16 cellular contexts compared by ENCODE assay signal in the genomic region with DNA sequence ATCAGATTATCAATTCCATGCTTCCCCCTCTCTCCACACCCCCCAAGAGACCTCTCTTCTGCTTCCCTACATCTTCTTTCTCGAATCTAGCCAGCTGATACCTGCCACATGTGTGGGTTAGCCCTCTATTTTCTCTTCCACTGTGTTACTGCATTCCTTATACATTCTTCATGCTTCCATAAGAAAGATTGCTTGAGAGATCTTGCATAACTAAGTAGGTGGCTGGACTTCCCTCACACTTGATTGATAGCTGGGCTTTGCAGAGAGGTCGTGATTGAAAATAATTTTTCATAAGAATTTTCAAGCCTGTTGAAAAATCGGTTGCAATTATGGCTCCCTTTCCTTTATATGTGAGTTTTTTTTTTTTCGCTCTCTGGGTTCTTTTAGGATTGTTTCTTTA.
"Had no signal": no experiment of that assay in that cellular context is flagged by ENCODE, and none has a peak within 500 bp of the region (broad histone marks: within the 10 kb centered on the region; RNA-seq: fewer than 3 reads in every experiment).

No MANE protein-coding gene starts in this region.

- H3K27ac ChIP-seq: dorsolateral prefrontal cortex, parathyroid adenoma, tibial nerve, VCaP had no signal

- H3K27me3 ChIP-seq: dorsolateral prefrontal cortex, tibial nerve had no signal

- H3K9me3 Mint-ChIP-seq: endodermal cell, nephron had no signal

- H3K4me3 Mint-ChIP-seq: endodermal cell, nephron had no signal

- H3K4me3 ChIP-seq: dorsolateral prefrontal cortex, tibial nerve had no signal

- H3K27ac Mint-ChIP-seq: endodermal cell had no signal

- DNase-seq: activated CD4-positive, CD25-positive, alpha-beta regulatory T cell treated with anti-CD3 and anti-CD28 coated beads, Interleukin-2, amount 50 U/mL, for 72 hours; activated effector memory CD4-positive, alpha-beta T cell treated with anti-CD3 and anti-CD28 coated beads, Interleukin-2, amount 50 U/mL, for 16 hours; activated naive CD4-positive, alpha-beta T cell treated with anti-CD3 and anti-CD28 coated beads, Interleukin-2, amount 50 U/mL, for 16 hours; activated T-cell treated with anti-CD3 and anti-CD28 coated beads, Interleukin-2, amount 50 U/mL, for 72 hours; dorsolateral prefrontal cortex; endodermal cell; foreskin melanocyte; hypothalamus; stimulated activated CD4-positive, alpha-beta T cell treated with anti-CD3 and anti-CD28 coated beads, Interleukin-2, amount 100 ng/mL, for 24 hours; stimulated activated naive CD4-positive, alpha-beta T cell treated with Interleukin-2 at 50 U/mL for 16 hours; SW 1271; T-helper 2 cell had no signal

- H3K9me3 ChIP-seq: tibial nerve had no signal

- H3K36me3 ChIP-seq: tibial nerve had no signal
